ENCODE assay signal across 11 cellular contexts in genomic region chr19:18420931-18421330, GRCh38. TPM values are rescaled to one million over a fixed set of nuclear protein-coding genes. Genes with fewer than 3 reads are reported as not detected.
DNase-seq lines count a peak whose midpoint lies in the region; ATAC-seq and TF ChIP-seq lines count a peak whose summit lies in the region.
"Had no signal": no experiment of that assay in that cellular context is flagged by ENCODE, and none has a peak within 500 bp of the region (broad histone marks: within the 10 kb centered on the region; RNA-seq: fewer than 3 reads in every experiment).

No MANE protein-coding gene starts in this region.

- no peak overlapping the region for H3K27ac Mint-ChIP-seq in activated B cell treated with CpG ODN at 0.5 μM for 24 hours
- no peak overlapping the region for H3K27ac Mint-ChIP-seq in stimulated activated naive B cell treated with anti-CD40 and anti-IgM and Interleukin-4, amounts not matched to agents 10 μg/mL and 1 μg/mL and 100 μg/mL, for 72 hours

- H3K79me2 ChIP-seq in SK-N-SH (ENCODE audit: insufficient read depth): peaks cover 53% of the 10 kb centered on the region

- DNase-seq in SK-N-SH: no peak
- DNase-seq in activated B cell treated with CpG ODN at 0.5 μM for 24 hours: no peak
- DNase-seq in fibroblast of villous mesenchyme (ENCODE audit: low read depth): no peak
- no peak for DNase-seq in stimulated activated naive B cell treated with anti-CD40 and anti-IgM and Interleukin-4, amounts not matched to agents 10 μg/mL and 1 μg/mL and 100 μg/mL, for 72 hours
- no peak for DNase-seq in NCI-H524 (lab: John Stamatoyannopoulos, UW)
- DNase-seq: 8988T had no signal

- 64% methylated on average over 1 of the region's 2 CpGs for WGBS in SK-N-SH (ENCODE audit: low lambda C conversion rate)

- H3K36me3 Mint-ChIP-seq in activated B cell treated with CpG ODN at 0.5 μM for 24 hours (ENCODE audit: low read depth): no peaks in the 10 kb centered on the region
- no peaks in the 10 kb centered on the region for H3K36me3 Mint-ChIP-seq in stimulated activated naive B cell treated with anti-CD40 and anti-IgM and Interleukin-4, amounts not matched to agents 10 μg/mL and 1 μg/mL and 100 μg/mL, for 72 hours

- H3K4me3 Mint-ChIP-seq in activated B cell treated with CpG ODN at 0.5 μM for 24 hours: peak overlapping the region; percentile 32
- peak overlapping the region; percentile 17 to 19 for H3K4me3 Mint-ChIP-seq in stimulated activated naive B cell treated with anti-CD40 and anti-IgM and Interleukin-4, amounts not matched to agents 10 μg/mL and 1 μg/mL and 100 μg/mL, for 72 hours

- H4K20me1 ChIP-seq in SK-N-SH (ENCODE audit: insufficient read depth): peaks cover 46% of the 10 kb centered on the region

- no peak overlapping the region for H2AFZ ChIP-seq in SK-N-SH (ENCODE audit: low read depth)

- no peaks in the 10 kb centered on the region for H3K27me3 ChIP-seq in SK-N-SH (ENCODE audit: insufficient read depth)

- peak overlapping the region; percentile 68 to 74 for H3K4me3 ChIP-seq in SK-N-SH (ENCODE audit: low read depth in 2 of 2, low read length in 1 of 2)
- peak overlapping the region; percentile 74 for H3K4me3 ChIP-seq in fibroblast of villous mesenchyme (ENCODE audit: low read depth, low read length)

- peak overlapping the region; percentile 71; the same call in 1 of the 2 replicates for H3K9ac ChIP-seq in SK-N-SH

- peaks cover 0 to 5% of the 10 kb centered on the region in 2 experiments for H3K36me3 ChIP-seq in SK-N-SH (replicated peaks in 1 of 2; ENCODE audit: control insufficient read depth in 1 of 2, insufficient read depth in 2 of 2, low read length in 1 of 2)

- peaks cover 24% of the 10 kb centered on the region for H3K27me3 Mint-ChIP-seq in activated B cell treated with CpG ODN at 0.5 μM for 24 hours
- H3K27me3 Mint-ChIP-seq in stimulated activated naive B cell treated with anti-CD40 and anti-IgM and Interleukin-4, amounts not matched to agents 10 μg/mL and 1 μg/mL and 100 μg/mL, for 72 hours: peaks cover 27 to 36% of the 10 kb centered on the region in 2 donors

- H3K9me2 ChIP-seq in SK-N-SH: no peaks in the 10 kb centered on the region

- H3F3A ChIP-seq in SK-N-SH (replicated peaks; ENCODE audit: insufficient read depth): peaks cover 13% of the 10 kb centered on the region

- TF ChIP-seq RAD21 in SK-N-SH (IDR thresholded peaks at IDR 0.05; ENCODE audit: low read length): no peak

- H3K4me1 Mint-ChIP-seq in activated B cell treated with CpG ODN at 0.5 μM for 24 hours: peaks cover 65% of the 10 kb centered on the region
- peaks cover 55 to 72% of the 10 kb centered on the region in 2 donors for H3K4me1 Mint-ChIP-seq in stimulated activated naive B cell treated with anti-CD40 and anti-IgM and Interleukin-4, amounts not matched to agents 10 μg/mL and 1 μg/mL and 100 μg/mL, for 72 hours

- intact Hi-C loops in activated B cell treated with CpG ODN at 0.5 μM for 24 hours (cut with micrococcal nuclease): no loop called here

- TF ChIP-seq EP300 in SK-N-SH (IDR thresholded peaks at IDR 0.05; ENCODE audit: borderline replicate concordance in 1 of 2, low read depth in 1 of 2, low read length in 1 of 2): no peak

- H3K9me3 Mint-ChIP-seq in activated B cell treated with CpG ODN at 0.5 μM for 24 hours: no peaks in the 10 kb centered on the region
- no peaks in the 10 kb centered on the region for H3K9me3 Mint-ChIP-seq in stimulated activated naive B cell treated with anti-CD40 and anti-IgM and Interleukin-4, amounts not matched to agents 10 μg/mL and 1 μg/mL and 100 μg/mL, for 72 hours

- H3K27ac ChIP-seq in SK-N-SH (ENCODE audit: low read depth in 2 of 2, low read length in 1 of 2): no peak overlapping the region
- H3K27ac ChIP-seq: HL-60 had no signal

- POLR2A ChIA-PET in SK-N-SH (lab: Yijun Ruan, JAX) (no interaction called here), activated B cell treated with CpG ODN at 0.5 μM for 24 hours (lab: Charles Lee) (interaction anchor here (0.5 to 7.2 kb wide), 4 partner anchors 11 to 141 kb away, joined by 3 to 47 read pairs (median 7); partner anchors contain the start of gene JUND)

- ATAC-seq in SK-N-SH treated with all-trans-retinoic acid at 6 μM for 48 hours (no peak), activated B cell treated with CpG ODN at 0.5 μM for 24 hours (ENCODE audit: low read depth) (no peak), HG02973 (IDR thresholded peaks at IDR 0.05; ENCODE audit: unreplicated experiment) (no peak), GM18861 (IDR thresholded peaks at IDR 0.05; ENCODE audit: unreplicated experiment) (no peak)
- ATAC-seq in stimulated activated naive B cell treated with anti-CD40 and anti-IgM and Interleukin-4, amounts not matched to agents 10 μg/mL and 1 μg/mL and 100 μg/mL, for 72 hours (replicated peaks): no peak

- peak overlapping the region; percentile 90 for H3K4me2 ChIP-seq in SK-N-SH

- peaks cover 28 to 43% of the 10 kb centered on the region in 2 experiments; a peak in 3 of 4 replicates for H3K4me1 ChIP-seq in SK-N-SH (ENCODE audit: control insufficient read depth in 1 of 2, insufficient read depth in 2 of 2, low read depth in 1 of 2, low read length in 1 of 2)

- H3K9me3 ChIP-seq in SK-N-SH: no peaks in the 10 kb centered on the region

- CTCF ChIA-PET in SK-N-SH (lab: Yijun Ruan, JAX): interaction anchor here (2.1 to 12.1 kb wide), 4 partner anchors 10 to 73 kb away, joined by 10 to 217 read pairs (median 38); partner anchors contain the start of gene GDF15
- CTCF ChIA-PET in activated B cell treated with CpG ODN at 0.5 μM for 24 hours (lab: Charles Lee): interaction anchor here (3.0 kb wide), 1 partner anchor 142 kb away, joined by 16 read pairs; no protein-coding TSS in a partner anchor

- TF ChIP-seq CTCF in SK-N-SH (IDR thresholded peaks at IDR 0.05) (no peak), activated B cell treated with CpG ODN at 0.5 μM for 24 hours (IDR thresholded peaks at IDR 0.05) (no peak), fibroblast of villous mesenchyme (IDR thresholded peaks at IDR 0.05; ENCODE audit: insufficient read depth, low read depth, low read length) (no peak)

TF ChIP-seq in SK-N-SH, 30 proteins besides CTCF, POLR2A, EP300 and RAD21:
- TF ChIP-seq ELF1 (IDR thresholded peaks at IDR 0.05) (no peak), MXI1 (IDR thresholded peaks at IDR 0.05; ENCODE audit: low read depth, low read length) (no peak), RFX5 (IDR thresholded peaks at IDR 0.05; ENCODE audit: low read length) (no peak), NFIC (IDR thresholded peaks at IDR 0.05; ENCODE audit: borderline replicate concordance) (no peak), FOXM1 (IDR thresholded peaks at IDR 0.05; ENCODE audit: low read depth) (no peak), TCF12 (IDR thresholded peaks at IDR 0.05) (no peak), SMC3 (IDR thresholded peaks at IDR 0.05; ENCODE audit: low read depth, low read length) (no peak), MAX (IDR thresholded peaks at IDR 0.05; ENCODE audit: low read depth) (no peak), POLR2AphosphoS5 (IDR thresholded peaks at IDR 0.05; ENCODE audit: low read depth, low read length) (no peak), RCOR1 (IDR thresholded peaks at IDR 0.05; ENCODE audit: low read length) (no peak)
TF ChIP-seq in SK-N-SH: peak in this region for 0.

TF ChIP-seq in SK-N-SH treated with all-trans-retinoic acid at 6 μM for 48 hours, 23 proteins besides CTCF, POLR2A, EP300 and RAD21:
- no peak for TF ChIP-seq TCF4 (CRISPR knock-in tag; IDR thresholded peaks at IDR 0.05; ENCODE audit: borderline replicate concordance)
- no peak for TF ChIP-seq PPARA (CRISPR knock-in tag; IDR thresholded peaks at IDR 0.05; ENCODE audit: borderline replicate concordance)
- TF ChIP-seq ZNF70 (CRISPR knock-in tag; IDR thresholded peaks at IDR 0.05): no peak
- no peak for TF ChIP-seq ZC3H10 (CRISPR knock-in tag; IDR thresholded peaks at IDR 0.05)
- TF ChIP-seq POU6F1 (CRISPR knock-in tag; IDR thresholded peaks at IDR 0.05; ENCODE audit: borderline replicate concordance, low read depth): no peak
- no peak for TF ChIP-seq RARB (CRISPR knock-in tag; IDR thresholded peaks at IDR 0.05)
- no peak for TF ChIP-seq OSR1 (CRISPR knock-in tag; IDR thresholded peaks at IDR 0.05)
- no peak for TF ChIP-seq ZNF8 (CRISPR knock-in tag; IDR thresholded peaks at IDR 0.05)
- no peak for TF ChIP-seq CSDC2 (CRISPR knock-in tag; IDR thresholded peaks at IDR 0.05)

RNA-seq across cellular contexts. Expression of gene SSBP4, which starts 1.7 kb away (rescaled TPM):
- polyA plus RNA-seq in SK-N-SH (2012; rRNA removed): 22.5 and 24.9 TPM in 2 replicates
- polyA plus RNA-seq in SK-N-SH (2012; cell fraction: cytosol; rRNA removed): 12.4 and 23.4 TPM in 2 replicates
- 89.0 and 178 TPM in 2 replicates for polyA plus RNA-seq in SK-N-SH (2012; cell fraction: nucleus; rRNA removed)
- total RNA-seq in activated B cell treated with CpG ODN at 0.5 μM for 24 hours (28.5 and 36.6 TPM in 2 replicates), fibroblast of villous mesenchyme (56.1 and 73.4 TPM in 2 replicates)

RNA-seq across cellular contexts. Expression of gene ISYNA1, which starts 17.0 kb away (rescaled TPM):
- polyA plus RNA-seq in SK-N-SH (2012; rRNA removed): 48.0 and 49.4 TPM in 2 replicates
- polyA plus RNA-seq in SK-N-SH (2012; cell fraction: cytosol; rRNA removed): 10.9 and 17.3 TPM in 2 replicates
- 216 and 280 TPM in 2 replicates for polyA plus RNA-seq in SK-N-SH (2012; cell fraction: nucleus; rRNA removed)
- 5.1 and 6.3 TPM in 2 replicates for total RNA-seq in activated B cell treated with CpG ODN at 0.5 μM for 24 hours
- total RNA-seq in fibroblast of villous mesenchyme: 25.4 and 48.4 TPM in 2 replicates

RNA-seq across cellular contexts. Expression of gene LRRC25, which starts 23.5 kb away (rescaled TPM):
- not detected in 2 replicates for polyA plus RNA-seq in SK-N-SH (2012; rRNA removed)
- polyA plus RNA-seq in SK-N-SH (2012; cell fraction: cytosol; rRNA removed): not detected in 2 replicates
- not detected in 2 replicates for polyA plus RNA-seq in SK-N-SH (2012; cell fraction: nucleus; rRNA removed)
- total RNA-seq in activated B cell treated with CpG ODN at 0.5 μM for 24 hours: 0.47 and 0.88 TPM in 2 replicates
- total RNA-seq in fibroblast of villous mesenchyme: under 0.01 TPM in 1 of 2 replicates, not detected in the other
- polyA plus RNA-seq: keratinocyte had no signal

RNA-seq across cellular contexts. Expression of gene GDF15, which starts 35.0 kb away (rescaled TPM):
- 74.1 and 129 TPM in 2 replicates for polyA plus RNA-seq in SK-N-SH (2012; rRNA removed)
- polyA plus RNA-seq in SK-N-SH (2012; cell fraction: cytosol; rRNA removed): 48.5 and 76.8 TPM in 2 replicates
- polyA plus RNA-seq in SK-N-SH (2012; cell fraction: nucleus; rRNA removed): 193 and 251 TPM in 2 replicates
- total RNA-seq in activated B cell treated with CpG ODN at 0.5 μM for 24 hours (not detected in 2 replicates), fibroblast of villous mesenchyme (28.9 and 49.9 TPM in 2 replicates)
